Comparison of ENCODE assay signal across 9 cellular contexts in genomic region chr20:31705598-31706597, GRCh38. TPM values are rescaled to one million over a fixed set of nuclear protein-coding genes. Genes with fewer than 3 reads are reported as not detected.
A peak's percentile ranks its signal among the peaks of the same experiment; 100 is the strongest.
DNase-seq lines count a peak whose midpoint lies in the region; ATAC-seq and TF ChIP-seq lines count a peak whose summit lies in the region.
"Had no signal": no experiment of that assay in that cellular context is flagged by ENCODE, and none has a peak within 500 bp of the region (broad histone marks: within the 10 kb centered on the region; RNA-seq: fewer than 3 reads in every experiment).

No MANE protein-coding gene starts in this region.

- TF ChIP-seq CTCF in CD4-positive, alpha-beta T cell (IDR thresholded peaks at IDR 0.05) = no peak
- TF ChIP-seq CTCF in endothelial cell (IDR thresholded peaks at IDR 0.05; ENCODE audit: unreplicated experiment) (no peak), tibial artery (IDR thresholded peaks at IDR 0.05) (no peak)

- H3K9me3 Mint-ChIP-seq in CD4-positive, alpha-beta T cell = no peaks in the 10 kb centered on the region
- H3K9me3 Mint-ChIP-seq in endothelial cell (ENCODE audit: unreplicated experiment) = no peaks in the 10 kb centered on the region

- no peak overlapping the region for H3K4me3 Mint-ChIP-seq in CD4-positive, alpha-beta T cell
- no peak overlapping the region for H3K4me3 Mint-ChIP-seq in endothelial cell (ENCODE audit: unreplicated experiment)

- no peaks in the 10 kb centered on the region for H3K27me3 ChIP-seq in CD4-positive, alpha-beta T cell (ENCODE audit: control insufficient read depth, insufficient read depth, low read length)
- no peaks in the 10 kb centered on the region for H3K27me3 ChIP-seq in tibial artery
- H3K27me3 ChIP-seq: adrenal gland had no signal

- no peak overlapping the region for H3K27ac ChIP-seq in CD4-positive, alpha-beta T cell (ENCODE audit: low read depth, low read length)
- peak overlapping the region; percentile 21 to 36 for H3K27ac ChIP-seq in tibial artery

- H3K36me3 ChIP-seq in tibial artery = peaks cover 11 to 35% (median 25%) of the 10 kb centered on the region in 3 donors

- intact Hi-C loops in CD4-positive, alpha-beta T cell (cut with DNase I, micrococcal nuclease) = no loop called here
- intact Hi-C loops in tibial artery (cut with DNase I; ENCODE audit: low total_unique reads) = no loop called here

- no peak for ATAC-seq in CD4-positive, alpha-beta T cell (ENCODE audit: poor library complexity)
- ATAC-seq in GM19468 (IDR thresholded peaks at IDR 0.05; ENCODE audit: extremely low read depth, unreplicated experiment) (peak; percentile 70), HG03469 (IDR thresholded peaks at IDR 0.05; ENCODE audit: unreplicated experiment) (peak; percentile 49)

- CTCF ChIA-PET in CD4-positive, alpha-beta T cell (lab: Charles Lee) = interaction anchor here (0.6 to 1.6 kb wide), 2 partner anchors 18 to 45 kb away, joined by 3 to 4 read pairs; no protein-coding TSS in a partner anchor

- H3K4me1 Mint-ChIP-seq in CD4-positive, alpha-beta T cell (ENCODE audit: low read depth) = peaks cover 59% of the 10 kb centered on the region
- peaks cover 33% of the 10 kb centered on the region for H3K4me1 Mint-ChIP-seq in endothelial cell (ENCODE audit: unreplicated experiment)

- H3K27ac Mint-ChIP-seq in CD4-positive, alpha-beta T cell = peak overlapping the region; percentile 39
- peak overlapping the region; percentile 83 for H3K27ac Mint-ChIP-seq in endothelial cell (ENCODE audit: unreplicated experiment)

- no peak overlapping the region for H3K4me3 ChIP-seq in tibial artery
- H3K4me3 ChIP-seq: adrenal gland had no signal

- POLR2A ChIA-PET in CD4-positive, alpha-beta T cell (lab: Charles Lee) = no interaction called here

- H3K9me3 ChIP-seq in CD4-positive, alpha-beta T cell (ENCODE audit: control insufficient read depth, low read length) = no peaks in the 10 kb centered on the region
- no peaks in the 10 kb centered on the region for H3K9me3 ChIP-seq in tibial artery
- H3K9me3 ChIP-seq: adrenal gland had no signal

- peaks cover 65% of the 10 kb centered on the region for H3K36me3 Mint-ChIP-seq in CD4-positive, alpha-beta T cell (ENCODE audit: low read depth)
- peaks cover 29% of the 10 kb centered on the region for H3K36me3 Mint-ChIP-seq in endothelial cell (ENCODE audit: low read depth, unreplicated experiment)

- peaks cover 0 to 87% (median 62%) of the 10 kb centered on the region in 4 donors for H3K4me1 ChIP-seq in tibial artery

- no peak for DNase-seq in CD4-positive, alpha-beta T cell
- DNase-seq in endothelial cell (ENCODE audit: low spot score) = no peak
- DNase-seq in tibial artery = no peak
- DNase-seq in cerebellum (ENCODE audit: low spot score) = no peak
- DNase-seq in activated gamma-delta T cell treated with Interleukin-2 at 50 U/mL for 16 hours = no peak
- DNase-seq in epidermal melanocyte (ENCODE audit: insufficient read length, low spot score) = no peak

- H3K27me3 Mint-ChIP-seq in CD4-positive, alpha-beta T cell = no peaks in the 10 kb centered on the region
- peaks cover 1% of the 10 kb centered on the region for H3K27me3 Mint-ChIP-seq in endothelial cell (ENCODE audit: unreplicated experiment)

RNA-seq across cellular contexts. Expression of gene BCL2L1, which starts 16.8 kb away (rescaled TPM):
- total RNA-seq in CD4-positive, alpha-beta T cell = 10 to 100 TPM; 11.8 to 11.9 TPM
- 52.9 TPM for total RNA-seq in endothelial cell (ENCODE audit: unreplicated experiment)
- total RNA-seq in cerebellum = 30.4 TPM

RNA-seq across cellular contexts. Expression of gene TPX2, which starts 33.2 kb away (rescaled TPM):
- total RNA-seq in CD4-positive, alpha-beta T cell = under 1 TPM; 0.85 to 0.89 TPM
- 27.2 TPM for total RNA-seq in endothelial cell (ENCODE audit: unreplicated experiment)
- 15.4 TPM for total RNA-seq in cerebellum
